11 cellular contexts compared by ENCODE assay signal in the genomic region with DNA sequence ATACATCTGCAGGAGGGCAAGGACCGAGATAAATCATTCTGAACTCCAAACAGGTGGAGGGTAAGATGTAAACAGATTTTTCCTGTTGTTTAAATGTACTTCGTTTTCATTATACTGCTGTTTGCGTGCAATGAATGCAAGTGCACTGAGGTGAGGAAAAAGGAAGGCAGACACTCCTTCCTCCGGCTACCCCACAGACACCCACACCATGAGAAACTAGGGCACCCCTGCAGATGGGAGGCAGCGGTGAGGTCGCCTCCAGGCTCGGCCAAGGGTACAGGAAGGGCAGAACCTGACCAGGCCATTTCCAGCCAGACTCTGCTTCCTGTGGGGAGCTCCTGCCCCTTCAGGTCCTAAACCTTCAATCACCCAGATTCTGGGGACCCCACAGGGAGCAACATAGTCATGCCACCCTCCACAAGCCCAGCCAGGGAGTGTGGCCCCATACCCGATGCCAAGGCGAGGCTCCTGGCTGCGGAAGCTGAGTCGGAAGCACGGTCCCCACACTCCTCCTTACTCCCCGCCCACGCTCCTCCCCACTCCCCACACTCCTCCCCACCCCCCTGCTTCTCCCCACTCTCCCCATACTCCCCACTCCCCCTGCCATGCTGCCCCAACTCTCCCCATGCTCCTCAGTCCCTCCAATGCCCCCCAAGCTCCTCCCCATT. TPM values are rescaled to one million over a fixed set of nuclear protein-coding genes. Genes with fewer than 3 reads are reported as not detected.
A peak's percentile ranks its signal among the peaks of the same experiment; 100 is the strongest.
DNase-seq lines count a peak whose midpoint lies in the region; ATAC-seq and TF ChIP-seq lines count a peak whose summit lies in the region.
"Had no signal": no experiment of that assay in that cellular context is flagged by ENCODE, and none has a peak within 500 bp of the region (broad histone marks: within the 10 kb centered on the region; RNA-seq: fewer than 3 reads in every experiment).

No MANE protein-coding gene starts in this region.

- H3K27me3 Mint-ChIP-seq in CD14-positive monocyte (ENCODE audit: low read depth in 3 of 3) = peaks cover 6 to 11% (median 11%) of the 10 kb centered on the region in 3 donors
- H3K27me3 Mint-ChIP-seq in activated CD8-positive, alpha-beta T cell treated with anti-CD3 and anti-CD28 coated beads for 36 hours = no peaks in the 10 kb centered on the region

- peak overlapping the region; percentile 67 for H3K56ac ChIP-seq in mesendoderm (ENCODE audit: low read length)

- no peak overlapping the region for H2BK5ac ChIP-seq in mesendoderm (ENCODE audit: low read length)

- H3K4me1 Mint-ChIP-seq in CD14-positive monocyte = peaks cover 40% of the 10 kb centered on the region
- H3K4me1 Mint-ChIP-seq in activated CD8-positive, alpha-beta T cell treated with anti-CD3 and anti-CD28 coated beads for 36 hours (ENCODE audit: low read depth) = peaks cover 25% of the 10 kb centered on the region

- ATAC-seq in activated CD8-positive, alpha-beta T cell treated with anti-CD3 and anti-CD28 coated beads for 36 hours = no peak
- no peak for ATAC-seq in GM18858 (IDR thresholded peaks at IDR 0.05; ENCODE audit: unreplicated experiment)

- peak overlapping the region in 2 of 7 donors; percentile 16 to 21 for H3K27ac Mint-ChIP-seq in CD14-positive monocyte
- peak overlapping the region; percentile 27 for H3K27ac Mint-ChIP-seq in activated CD8-positive, alpha-beta T cell treated with anti-CD3 and anti-CD28 coated beads for 36 hours

- no peak overlapping the region for H4K8ac ChIP-seq in mesendoderm (ENCODE audit: low read depth, low read length)

- H3K4me3 Mint-ChIP-seq in CD14-positive monocyte = peak overlapping the region; percentile 39 to 74
- no peak overlapping the region for H3K4me3 Mint-ChIP-seq in activated CD8-positive, alpha-beta T cell treated with anti-CD3 and anti-CD28 coated beads for 36 hours

- H2AK5ac ChIP-seq in mesendoderm (ENCODE audit: low read length) = no peak overlapping the region

- DNase-seq in CD14-positive monocyte (ENCODE audit: low spot score) (no peak), GM19238 (ENCODE audit: insufficient read length, low spot score) (peak; percentile 60), mesendoderm (no peak), foreskin fibroblast (no peak), NCI-H1436 treated with DMSO at 0.1 percent for 48 hours (lab: John Stamatoyannopoulos, UW) (no peak), D341Med (ENCODE audit: low spot score) (no peak)
- peak; percentile 18 for DNase-seq in activated CD8-positive, alpha-beta T cell treated with anti-CD3 and anti-CD28 coated beads for 36 hours
- DNase-seq: Caco-2, hippocampal formation had no signal

- POLR2A ChIA-PET in activated CD8-positive, alpha-beta T cell treated with anti-CD3 and anti-CD28 coated beads for 36 hours (lab: Charles Lee) = no interaction called here

- peaks cover 5% of the 10 kb centered on the region for H3K79me2 ChIP-seq in mesendoderm (ENCODE audit: control insufficient read depth, insufficient read depth, low read length)

- WGBS in mesendoderm (ENCODE audit: extremely low coverage, insufficient coverage, low lambda C conversion rate) = no CpG with 5 or more reads among the region's 14 CpGs

- H4K5ac ChIP-seq in mesendoderm (ENCODE audit: low read length) = no peak overlapping the region

- H3K36me3 ChIP-seq in mesendoderm (ENCODE audit: control insufficient read depth, insufficient read depth, low read length) = no peaks in the 10 kb centered on the region

- H3K4ac ChIP-seq in mesendoderm (ENCODE audit: low read depth, low read length) = no peak overlapping the region

- no peak overlapping the region for H3K27ac ChIP-seq in mesendoderm (ENCODE audit: low read depth, low read length)

- TF ChIP-seq CTCF in CD14-positive monocyte (IDR thresholded peaks at IDR 0.05) = no peak
- no peak for TF ChIP-seq CTCF in activated CD8-positive, alpha-beta T cell treated with anti-CD3 and anti-CD28 coated beads for 36 hours (IDR thresholded peaks at IDR 0.05)
- no peak for TF ChIP-seq CTCF in foreskin fibroblast (IDR thresholded peaks at IDR 0.05; ENCODE audit: low read depth, low read length)

- no peak overlapping the region for H3K4me2 ChIP-seq in mesendoderm (ENCODE audit: low read length)

- CTCF ChIA-PET in activated CD8-positive, alpha-beta T cell treated with anti-CD3 and anti-CD28 coated beads for 36 hours (lab: Charles Lee) = interaction anchor here (1.6 to 3.2 kb wide), 2 partner anchors 39 to 178 kb away, joined by 4 to 15 read pairs; no protein-coding TSS in a partner anchor

- H3K79me1 ChIP-seq in mesendoderm (ENCODE audit: low read length) = peaks cover 11% of the 10 kb centered on the region

- H3K27me3 ChIP-seq in mesendoderm (ENCODE audit: insufficient read depth, low read length, poor library complexity) = no peaks in the 10 kb centered on the region

- H3K23ac ChIP-seq in mesendoderm (ENCODE audit: low read length) = no peak overlapping the region

- H3K9ac ChIP-seq in mesendoderm (ENCODE audit: low read length) = no peak overlapping the region

- intact Hi-C loops in CD14-positive monocyte (cut with micrococcal nuclease) = loop anchor here in 1 of 2 donors (5.0 kb wide), 1 partner anchor 37 kb away; the partner anchor contains the start of gene VAV2
- intact Hi-C loops in activated CD8-positive, alpha-beta T cell treated with anti-CD3 and anti-CD28 coated beads for 36 hours (cut with micrococcal nuclease) = no loop called here

- peaks cover 5 to 10% of the 10 kb centered on the region in 2 donors for H3K36me3 Mint-ChIP-seq in CD14-positive monocyte
- H3K36me3 Mint-ChIP-seq in activated CD8-positive, alpha-beta T cell treated with anti-CD3 and anti-CD28 coated beads for 36 hours (ENCODE audit: low read depth) = no peaks in the 10 kb centered on the region

- H3K18ac ChIP-seq in mesendoderm (ENCODE audit: low read length) = no peak overlapping the region

- no peak overlapping the region for H2BK120ac ChIP-seq in mesendoderm (ENCODE audit: low read depth, low read length)

- H3K4me1 ChIP-seq in mesendoderm (ENCODE audit: control insufficient read depth, low read depth, low read length) = peaks cover 7% of the 10 kb centered on the region

- H2BK15ac ChIP-seq in mesendoderm (replicated peaks; ENCODE audit: low read depth) = no peak overlapping the region

- no peak overlapping the region for H3K4me3 ChIP-seq in mesendoderm (ENCODE audit: low read length)
- H3K4me3 ChIP-seq in foreskin fibroblast (ENCODE audit: low read depth in 1 of 2, low read length in 2 of 2) = no peak overlapping the region
- H3K4me3 ChIP-seq: K562 had no signal

- H3K9me3 Mint-ChIP-seq in CD14-positive monocyte = peaks cover 0 to 2% (median 0%) of the 10 kb centered on the region in 7 donors
- H3K9me3 Mint-ChIP-seq in activated CD8-positive, alpha-beta T cell treated with anti-CD3 and anti-CD28 coated beads for 36 hours = no peaks in the 10 kb centered on the region

RNA-seq across cellular contexts. Expression of gene VAV2, which starts 37.1 kb away (rescaled TPM):
- 1 to 10 TPM; 2.3 TPM for polyA plus RNA-seq in CD14-positive monocyte
- total RNA-seq in activated CD8-positive, alpha-beta T cell treated with anti-CD3 and anti-CD28 coated beads for 36 hours = 1 to 10 TPM; 5.1 to 5.4 TPM
- polyA plus RNA-seq in mesendoderm (2013, experiment 1 of 2) = 12.2 TPM
- polyA plus RNA-seq in mesendoderm (2013, experiment 2 of 2) = 12.3 TPM

Comparison
In these comparisons a context has a peak if more than half of its experiments do, and no peak if none do; other contexts are left out.
1. DNase-seq: peak in GM19238 (single experiment) and activated CD8-positive, alpha-beta T cell treated with anti-CD3 and anti-CD28 coated beads for 36 hours (single experiment); none in CD14-positive monocyte (single experiment), mesendoderm (single experiment), foreskin fibroblast (0 of 2), NCI-H1436 treated with DMSO at 0.1 percent for 48 hours (single experiment) and D341Med (single experiment).